ENCODE assay signal across 8 cellular contexts in the genomic region with DNA sequence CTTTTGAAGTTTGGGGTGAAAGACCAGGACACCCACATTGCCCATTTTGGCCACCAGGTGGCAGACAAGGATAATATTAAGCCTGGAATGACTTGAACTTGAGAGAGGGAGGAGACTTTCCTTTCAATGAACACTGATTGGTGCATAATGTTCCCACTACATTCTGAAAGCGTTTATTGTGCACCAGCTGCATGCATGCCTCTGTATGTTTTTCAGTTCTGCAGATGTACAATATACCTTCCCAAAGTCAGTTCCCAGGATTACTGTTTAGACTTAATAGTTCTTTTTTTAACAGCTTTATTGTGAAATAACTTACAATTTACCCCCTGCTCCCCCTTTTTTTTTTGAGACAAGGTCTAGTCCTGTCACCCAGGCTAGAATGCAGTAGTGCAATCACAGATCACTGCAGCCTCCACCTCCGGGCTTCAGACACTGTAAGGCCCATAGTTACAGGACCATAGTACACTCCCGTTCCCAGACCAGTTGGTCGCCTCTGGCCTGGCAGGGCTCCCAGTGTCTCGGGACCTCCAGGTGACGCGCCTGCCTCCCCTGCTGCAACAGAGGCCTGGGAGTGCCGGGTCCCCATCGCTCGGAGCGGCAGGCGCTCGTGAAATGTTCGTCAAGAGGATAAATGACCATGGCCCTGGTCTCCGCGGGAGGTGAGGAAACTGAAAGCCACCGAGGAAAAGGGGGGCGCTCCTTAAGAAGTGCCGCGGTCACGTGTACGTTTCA. TPM values are rescaled to one million over a fixed set of nuclear protein-coding genes. Genes with fewer than 3 reads are reported as not detected.
A peak's percentile ranks its signal among the peaks of the same experiment; 100 is the strongest.
DNase-seq lines count a peak whose midpoint lies in the region; ATAC-seq, FAIRE-seq and TF ChIP-seq lines count a peak whose summit lies in the region.

No MANE protein-coding gene starts in this region.

- peaks cover 38% of the 10 kb centered on the region for H3K27me3 Mint-ChIP-seq in IgD-negative memory B cell
- H3K27me3 Mint-ChIP-seq in activated T-cell treated with anti-CD3 and anti-CD28 coated beads, Interleukin-2, amount 50 U/mL, for 72 hours (ENCODE audit: low read depth) = peaks cover 49% of the 10 kb centered on the region
- H3K27me3 Mint-ChIP-seq in natural killer cell treated with Interleukin-12 subunit alpha and Interleukin-12 subunit beta and Interleukin-15 and Interleukin-18, amount 100 ng/mL, for 72 hours = peaks cover 16 to 23% of the 10 kb centered on the region in 2 donors
- peaks cover 34 to 46% of the 10 kb centered on the region in 2 donors for H3K27me3 Mint-ChIP-seq in stimulated activated naive B cell treated with anti-CD40 and anti-IgM and Interleukin-4, amounts not matched to agents 10 μg/mL and 1 μg/mL and 100 μg/mL, for 72 hours

- peaks cover 10% of the 10 kb centered on the region for H3K27me3 ChIP-seq in fibroblast of lung (ENCODE audit: control insufficient read depth, insufficient read depth, low read length)

- no peaks in the 10 kb centered on the region for H3K4me1 ChIP-seq in fibroblast of lung (ENCODE audit: control insufficient read depth, extremely low read depth, insufficient read depth, low read length)

- H3K4me3 ChIP-seq in fibroblast of lung (replicated peaks in 1 of 4; ENCODE audit: control extremely low read depth in 1 of 4, insufficient read depth in 1 of 4, low read depth in 3 of 4, low read length in 4 of 4) = peak overlapping the region; percentile 32 to 71 (median 52)

- H3K27ac ChIP-seq in C4-2B (no peak overlapping the region), fibroblast of lung (ENCODE audit: insufficient read depth, low read length) (no peak overlapping the region)

- peaks cover 9% of the 10 kb centered on the region for H3K36me3 ChIP-seq in fibroblast of lung (ENCODE audit: control insufficient read depth, insufficient read depth, low read length)

- peak; percentile 79 for ATAC-seq in GM19395 (IDR thresholded peaks at IDR 0.05; ENCODE audit: unreplicated experiment)
- peak; percentile 73 to 80 for ATAC-seq in activated T-cell treated with anti-CD3 and anti-CD28 coated beads, Interleukin-2, amount 50 U/mL, for 72 hours (replicated peaks in 1 of 2)
- ATAC-seq in natural killer cell treated with Interleukin-12 subunit alpha and Interleukin-12 subunit beta and Interleukin-15 and Interleukin-18, amount 100 ng/mL, for 72 hours = peak; percentile 83 to 86
- ATAC-seq in stimulated activated naive B cell treated with anti-CD40 and anti-IgM and Interleukin-4, amounts not matched to agents 10 μg/mL and 1 μg/mL and 100 μg/mL, for 72 hours (replicated peaks) = peak; percentile 87 to 89

- H3K4me3 Mint-ChIP-seq in IgD-negative memory B cell = peak overlapping the region; percentile 72 to 96 (median 84)
- H3K4me3 Mint-ChIP-seq in activated T-cell treated with anti-CD3 and anti-CD28 coated beads, Interleukin-2, amount 50 U/mL, for 72 hours = peak overlapping the region; percentile 86 to 95
- peak overlapping the region; percentile 84 for H3K4me3 Mint-ChIP-seq in natural killer cell treated with Interleukin-12 subunit alpha and Interleukin-12 subunit beta and Interleukin-15 and Interleukin-18, amount 100 ng/mL, for 72 hours
- H3K4me3 Mint-ChIP-seq in stimulated activated naive B cell treated with anti-CD40 and anti-IgM and Interleukin-4, amounts not matched to agents 10 μg/mL and 1 μg/mL and 100 μg/mL, for 72 hours = peak overlapping the region; percentile 86 to 90

- TF ChIP-seq CTCF in C4-2B (conservative IDR thresholded peaks at IDR 0.05) = peak; percentile 92
- TF ChIP-seq CTCF in fibroblast of lung (conservative IDR thresholded peaks at IDR 0.05 in 1 of 2, IDR thresholded peaks at IDR 0.05 in 1 of 2; ENCODE audit: low read depth in 1 of 2, low read length in 2 of 2) = peak; percentile 87 to 94

- H3K4me1 Mint-ChIP-seq in IgD-negative memory B cell = peaks cover 7 to 13% (median 12%) of the 10 kb centered on the region in 3 donors
- peaks cover 51% of the 10 kb centered on the region for H3K4me1 Mint-ChIP-seq in activated T-cell treated with anti-CD3 and anti-CD28 coated beads, Interleukin-2, amount 50 U/mL, for 72 hours (ENCODE audit: low read depth)
- H3K4me1 Mint-ChIP-seq in natural killer cell treated with Interleukin-12 subunit alpha and Interleukin-12 subunit beta and Interleukin-15 and Interleukin-18, amount 100 ng/mL, for 72 hours (ENCODE audit: low read depth in 2 of 2) = peaks cover 13 to 17% of the 10 kb centered on the region in 2 donors
- peaks cover 17 to 24% of the 10 kb centered on the region in 2 donors for H3K4me1 Mint-ChIP-seq in stimulated activated naive B cell treated with anti-CD40 and anti-IgM and Interleukin-4, amounts not matched to agents 10 μg/mL and 1 μg/mL and 100 μg/mL, for 72 hours

- peak; percentile 79 for FAIRE-seq in RCC 7860 (lab: Jason Lieb, UNC)

- no peak overlapping the region for H3K9ac ChIP-seq in fibroblast of lung (ENCODE audit: insufficient read depth, low read length)

- no peaks in the 10 kb centered on the region for H3K79me2 ChIP-seq in fibroblast of lung (ENCODE audit: control insufficient read depth, insufficient read depth, low read length)

- H3K9me3 Mint-ChIP-seq in IgD-negative memory B cell = peaks cover 0 to 7% (median 3%) of the 10 kb centered on the region in 3 donors
- peaks cover 2 to 8% of the 10 kb centered on the region in 2 donors for H3K9me3 Mint-ChIP-seq in activated T-cell treated with anti-CD3 and anti-CD28 coated beads, Interleukin-2, amount 50 U/mL, for 72 hours
- no peaks in the 10 kb centered on the region for H3K9me3 Mint-ChIP-seq in natural killer cell treated with Interleukin-12 subunit alpha and Interleukin-12 subunit beta and Interleukin-15 and Interleukin-18, amount 100 ng/mL, for 72 hours
- peaks cover 0 to 6% of the 10 kb centered on the region in 2 donors for H3K9me3 Mint-ChIP-seq in stimulated activated naive B cell treated with anti-CD40 and anti-IgM and Interleukin-4, amounts not matched to agents 10 μg/mL and 1 μg/mL and 100 μg/mL, for 72 hours

- peaks cover 1% of the 10 kb centered on the region for H3K36me3 Mint-ChIP-seq in IgD-negative memory B cell
- H3K36me3 Mint-ChIP-seq in activated T-cell treated with anti-CD3 and anti-CD28 coated beads, Interleukin-2, amount 50 U/mL, for 72 hours (ENCODE audit: insufficient read depth in 2 of 2) = peaks cover 6 to 8% of the 10 kb centered on the region in 2 donors
- peaks cover 6% of the 10 kb centered on the region for H3K36me3 Mint-ChIP-seq in natural killer cell treated with Interleukin-12 subunit alpha and Interleukin-12 subunit beta and Interleukin-15 and Interleukin-18, amount 100 ng/mL, for 72 hours
- peaks cover 10 to 13% of the 10 kb centered on the region in 2 donors for H3K36me3 Mint-ChIP-seq in stimulated activated naive B cell treated with anti-CD40 and anti-IgM and Interleukin-4, amounts not matched to agents 10 μg/mL and 1 μg/mL and 100 μg/mL, for 72 hours

- no peaks in the 10 kb centered on the region for H3K9me3 ChIP-seq in fibroblast of lung (ENCODE audit: control insufficient read depth, insufficient read depth, low read depth, low read length)

- peak overlapping the region in 1 of 3 donors; percentile 8 for H3K27ac Mint-ChIP-seq in IgD-negative memory B cell
- peak overlapping the region; percentile 4 for H3K27ac Mint-ChIP-seq in activated T-cell treated with anti-CD3 and anti-CD28 coated beads, Interleukin-2, amount 50 U/mL, for 72 hours
- H3K27ac Mint-ChIP-seq in natural killer cell treated with Interleukin-12 subunit alpha and Interleukin-12 subunit beta and Interleukin-15 and Interleukin-18, amount 100 ng/mL, for 72 hours = no peak overlapping the region
- H3K27ac Mint-ChIP-seq in stimulated activated naive B cell treated with anti-CD40 and anti-IgM and Interleukin-4, amounts not matched to agents 10 μg/mL and 1 μg/mL and 100 μg/mL, for 72 hours = peak overlapping the region; percentile 16

- DNase-seq in RCC 7860 (ENCODE audit: low spot score) (peak; percentile 63), fibroblast of lung (ENCODE audit: low read depth in 2 of 2) (peak; percentile 73 to 85)
- DNase-seq in activated T-cell treated with anti-CD3 and anti-CD28 coated beads, Interleukin-2, amount 50 U/mL, for 72 hours = peak; percentile 82 to 86
- peak; percentile 85 for DNase-seq in natural killer cell treated with Interleukin-12 subunit alpha and Interleukin-12 subunit beta and Interleukin-15 and Interleukin-18, amount 100 ng/mL, for 72 hours (ENCODE audit: low spot score)
- DNase-seq in stimulated activated naive B cell treated with anti-CD40 and anti-IgM and Interleukin-4, amounts not matched to agents 10 μg/mL and 1 μg/mL and 100 μg/mL, for 72 hours = peak; percentile 70

- H3K4me2 ChIP-seq in fibroblast of lung (ENCODE audit: extremely low read depth, insufficient read depth, low read length) = peak overlapping the region; percentile 93

- no peaks in the 10 kb centered on the region for H4K20me1 ChIP-seq in fibroblast of lung (ENCODE audit: control insufficient read depth, extremely low read depth, insufficient read depth, low read length)

- peak overlapping the region; percentile 49 for H2AFZ ChIP-seq in fibroblast of lung (ENCODE audit: low read length)

RNA-seq across cellular contexts. Expression of gene CES2, which starts 12.2 kb away (rescaled TPM):
- polyA plus RNA-seq in IgD-negative memory B cell (26.9 TPM), fibroblast of lung (22.9 and 26.9 TPM in 2 replicates)
- total RNA-seq in activated T-cell treated with anti-CD3 and anti-CD28 coated beads, Interleukin-2, amount 50 U/mL, for 72 hours = 10 to 100 TPM; 28.7 to 33.3 TPM
- 38.0 and 47.6 TPM in 2 replicates for total RNA-seq in fibroblast of lung
- 24.6 and 28.6 TPM in 2 replicates for polyA plus RNA-seq in fibroblast of lung (2012)
- 34.6 and 51.2 TPM in 2 replicates for polyA minus RNA-seq in fibroblast of lung (ENCODE audit: low replicate concordance)
- 10 to 100 TPM; 27.7 to 36.7 TPM for total RNA-seq in natural killer cell treated with Interleukin-12 subunit alpha and Interleukin-12 subunit beta and Interleukin-15 and Interleukin-18, amount 100 ng/mL, for 72 hours

RNA-seq across cellular contexts. Expression of gene CIAO2B, which starts 13.3 kb away (rescaled TPM):
- polyA plus RNA-seq in IgD-negative memory B cell (104 TPM), fibroblast of lung (115 and 138 TPM in 2 replicates)
- 100 to 1,000 TPM; 145 to 167 TPM for total RNA-seq in activated T-cell treated with anti-CD3 and anti-CD28 coated beads, Interleukin-2, amount 50 U/mL, for 72 hours
- 188 and 217 TPM in 2 replicates for total RNA-seq in fibroblast of lung
- polyA plus RNA-seq in fibroblast of lung (2012) = 176 and 223 TPM in 2 replicates
- 179 and 191 TPM in 2 replicates for polyA minus RNA-seq in fibroblast of lung (ENCODE audit: low replicate concordance)
- 100 to 1,000 TPM; 147 to 153 TPM for total RNA-seq in natural killer cell treated with Interleukin-12 subunit alpha and Interleukin-12 subunit beta and Interleukin-15 and Interleukin-18, amount 100 ng/mL, for 72 hours

RNA-seq across cellular contexts. Expression of gene CES3, which starts 13.6 kb away (rescaled TPM):
- polyA plus RNA-seq in IgD-negative memory B cell (0.35 TPM), fibroblast of lung (0.01 and 0.07 TPM in 2 replicates)
- total RNA-seq in activated T-cell treated with anti-CD3 and anti-CD28 coated beads, Interleukin-2, amount 50 U/mL, for 72 hours = 10 to 100 TPM in 1 of 2 donors, 1 to 10 TPM in 1; 6.9 to 11.5 TPM
- 0.77 and 1.3 TPM in 2 replicates for total RNA-seq in fibroblast of lung
- not detected in 2 replicates for polyA plus RNA-seq in fibroblast of lung (2012)
- polyA minus RNA-seq in fibroblast of lung (ENCODE audit: low replicate concordance) = not detected in 2 replicates
- total RNA-seq in natural killer cell treated with Interleukin-12 subunit alpha and Interleukin-12 subunit beta and Interleukin-15 and Interleukin-18, amount 100 ng/mL, for 72 hours = 1 to 10 TPM in 1 of 2 donors, not detected in 1; 1.6 TPM

RNA-seq across cellular contexts. Expression of gene RRAD, which starts 22.1 kb away (rescaled TPM):
- polyA plus RNA-seq in IgD-negative memory B cell (not detected), fibroblast of lung (7.8 and 11.6 TPM in 2 replicates)
- total RNA-seq in activated T-cell treated with anti-CD3 and anti-CD28 coated beads, Interleukin-2, amount 50 U/mL, for 72 hours = 1 to 10 TPM; 1.6 to 3.1 TPM
- total RNA-seq in fibroblast of lung = 41.1 and 83.7 TPM in 2 replicates
- 16.7 and 19.7 TPM in 2 replicates for polyA plus RNA-seq in fibroblast of lung (2012)
- polyA minus RNA-seq in fibroblast of lung (ENCODE audit: low replicate concordance) = 3.4 and 4.5 TPM in 2 replicates
- total RNA-seq in natural killer cell treated with Interleukin-12 subunit alpha and Interleukin-12 subunit beta and Interleukin-15 and Interleukin-18, amount 100 ng/mL, for 72 hours = 10 to 100 TPM in 1 of 2 donors, 1 to 10 TPM in 1; 2.3 to 12.8 TPM

RNA-seq across cellular contexts. Expression of gene CDH16, which starts 28.8 kb away (rescaled TPM):
- polyA plus RNA-seq in IgD-negative memory B cell (not detected), fibroblast of lung (not detected in 2 replicates)
- not detected for total RNA-seq in activated T-cell treated with anti-CD3 and anti-CD28 coated beads, Interleukin-2, amount 50 U/mL, for 72 hours
- not detected in 2 replicates for total RNA-seq in fibroblast of lung
- polyA plus RNA-seq in fibroblast of lung (2012) = not detected in 2 replicates
- polyA minus RNA-seq in fibroblast of lung (ENCODE audit: low replicate concordance) = not detected in 2 replicates
- total RNA-seq in natural killer cell treated with Interleukin-12 subunit alpha and Interleukin-12 subunit beta and Interleukin-15 and Interleukin-18, amount 100 ng/mL, for 72 hours = not detected

Comparison
In these comparisons a context has a peak if more than half of its experiments do, and no peak if none do; other contexts are left out.
1. H3K27ac Mint-ChIP-seq: peak in activated T-cell treated with anti-CD3 and anti-CD28 coated beads, Interleukin-2, amount 50 U/mL, for 72 hours (single experiment) and stimulated activated naive B cell treated with anti-CD40 and anti-IgM and Interleukin-4, amounts not matched to agents 10 μg/mL and 1 μg/mL and 100 μg/mL, for 72 hours (single experiment); none in natural killer cell treated with Interleukin-12 subunit alpha and Interleukin-12 subunit beta and Interleukin-15 and Interleukin-18, amount 100 ng/mL, for 72 hours (0 of 2).
2. Peak in every context shown above with its lines, with median percentiles within 50 percentile points of each other: ATAC-seq, H3K4me3 Mint-ChIP-seq and DNase-seq.